In the genomic region with DNA sequence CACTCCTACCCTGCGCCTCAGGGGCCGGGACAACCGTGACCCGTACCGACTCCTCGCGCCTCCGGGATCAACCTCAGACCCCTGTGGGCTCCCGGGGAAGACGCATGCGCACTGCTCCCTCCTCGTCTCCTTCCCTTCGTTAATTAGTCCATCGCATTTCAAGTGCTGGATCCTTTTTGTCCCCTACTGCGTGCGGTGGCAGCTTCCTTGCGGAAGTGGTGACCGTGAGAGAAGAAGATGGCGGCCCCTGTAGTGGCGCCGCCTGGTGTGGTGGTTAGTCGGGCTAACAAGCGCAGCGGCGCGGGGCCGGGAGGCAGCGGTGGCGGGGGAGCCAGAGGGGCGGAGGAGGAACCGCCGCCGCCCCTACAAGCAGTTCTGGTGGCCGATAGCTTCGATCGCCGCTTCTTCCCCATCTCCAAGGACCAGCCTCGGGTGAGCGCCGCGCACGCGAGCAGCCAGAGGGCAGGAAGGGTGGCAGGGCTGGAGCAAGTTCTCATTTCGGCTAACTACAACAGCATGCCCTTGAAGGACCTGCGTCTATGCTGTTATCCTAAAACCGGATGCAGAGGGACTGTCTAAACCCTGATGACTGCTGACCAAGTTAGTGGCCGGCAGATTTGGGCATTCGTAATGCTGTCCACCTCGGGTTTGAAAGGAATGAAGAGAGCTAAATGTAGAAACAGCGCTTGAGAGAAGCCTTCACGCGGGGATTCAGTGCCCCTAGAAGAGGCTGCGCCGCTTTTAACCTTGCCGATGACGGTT, we compare ENCODE assay signal across 1 cellular context.
TF ChIP-seq lines count a peak whose summit lies in the region.

A gene (plus strand): TSS at position 210 of the 762 bp plus-strand sequence. CDS start 28 bp downstream, at position 238.

TF ChIP-seq in HepG2, 621 proteins besides CTCF, POLR2A, EP300 and RAD21 (continued from another document and continues in another):
- TF ChIP-seq ARNT2 (CRISPR knock-in tag; IDR thresholded peaks at IDR 0.05; ENCODE audit: low read depth) (peak; percentile 91), ZSCAN25 (CRISPR knock-in tag; IDR thresholded peaks at IDR 0.05) (no peak), ZMYM2 (CRISPR knock-in tag; IDR thresholded peaks at IDR 0.05) (0 out of 2 replicates have a peak, but pooled peaks have one; percentile 48), EZH2 (conservative IDR thresholded peaks at IDR 0.05; ENCODE audit: low read depth, low read length) (no peak), PPARG (CRISPR knock-in tag; conservative IDR thresholded peaks at IDR 0.05) (no peak), ZNF510 (CRISPR knock-in tag; IDR thresholded peaks at IDR 0.05; ENCODE audit: low read depth) (0 out of 2 replicates have a peak, but pooled peaks have one; percentile 63), ZNF746 (CRISPR knock-in tag; IDR thresholded peaks at IDR 0.05) (no peak), SUZ12 (IDR thresholded peaks at IDR 0.05; ENCODE audit: low read depth, low read length) (no peak), TGIF2 (CRISPR knock-in tag; IDR thresholded peaks at IDR 0.05) (peak; percentile 96), ZNF564 (CRISPR knock-in tag; IDR thresholded peaks at IDR 0.05) (no peak), ZNF235 (CRISPR knock-in tag; IDR thresholded peaks at IDR 0.05; ENCODE audit: borderline replicate concordance) (no peak), ZNF781 (CRISPR knock-in tag; IDR thresholded peaks at IDR 0.05; ENCODE audit: borderline replicate concordance, not compliant biosample characterization) (peak; percentile 74), MXD4 (CRISPR knock-in tag; IDR thresholded peaks at IDR 0.05) (peak; percentile 67), CBFB (CRISPR knock-in tag; IDR thresholded peaks at IDR 0.05) (peak; percentile 94), ZNF232 (CRISPR knock-in tag; IDR thresholded peaks at IDR 0.05; ENCODE audit: borderline replicate concordance) (no peak), ZBTB1 (CRISPR knock-in tag; IDR thresholded peaks at IDR 0.05; ENCODE audit: borderline replicate concordance) (no peak), FLYWCH1 (CRISPR knock-in tag; IDR thresholded peaks at IDR 0.05) (no peak), ZNF496 (CRISPR knock-in tag; IDR thresholded peaks at IDR 0.05; ENCODE audit: insufficient replicate concordance) (no peak), ZNF33A (CRISPR knock-in tag; IDR thresholded peaks at IDR 0.05; ENCODE audit: borderline replicate concordance) (no peak), HMG20B (CRISPR knock-in tag; conservative IDR thresholded peaks at IDR 0.05) (no peak), ZNF207 (IDR thresholded peaks at IDR 0.05; ENCODE audit: borderline replicate concordance) (no peak), ZNF598 (CRISPR knock-in tag; IDR thresholded peaks at IDR 0.05; ENCODE audit: borderline replicate concordance) (no peak), ZNF790 (CRISPR knock-in tag; IDR thresholded peaks at IDR 0.05; ENCODE audit: borderline replicate concordance) (no peak), KMT2A (CRISPR knock-in tag; IDR thresholded peaks at IDR 0.05) (peak; percentile 95), TEAD2 (CRISPR knock-in tag; IDR thresholded peaks at IDR 0.05) (no peak), PAF1 (CRISPR knock-in tag; IDR thresholded peaks at IDR 0.05) (no peak), ATM (IDR thresholded peaks at IDR 0.05; ENCODE audit: borderline replicate concordance) (no peak)
- TF ChIP-seq, protein P1, sequence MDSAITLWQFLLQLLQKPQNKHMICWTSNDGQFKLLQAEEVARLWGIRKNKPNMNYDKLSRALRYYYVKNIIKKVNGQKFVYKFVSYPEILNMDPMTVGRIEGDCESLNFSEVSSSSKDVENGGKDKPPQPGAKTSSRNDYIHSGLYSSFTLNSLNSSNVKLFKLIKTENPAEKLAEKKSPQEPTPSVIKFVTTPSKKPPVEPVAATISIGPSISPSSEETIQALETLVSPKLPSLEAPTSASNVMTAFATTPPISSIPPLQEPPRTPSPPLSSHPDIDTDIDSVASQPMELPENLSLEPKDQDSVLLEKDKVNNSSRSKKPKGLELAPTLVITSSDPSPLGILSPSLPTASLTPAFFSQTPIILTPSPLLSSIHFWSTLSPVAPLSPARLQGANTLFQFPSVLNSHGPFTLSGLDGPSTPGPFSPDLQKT (CRISPR knock-in tag; IDR thresholded peaks at IDR 0.05; ENCODE audit: borderline replicate concordance): no peak
- TF ChIP-seq, protein P2, sequence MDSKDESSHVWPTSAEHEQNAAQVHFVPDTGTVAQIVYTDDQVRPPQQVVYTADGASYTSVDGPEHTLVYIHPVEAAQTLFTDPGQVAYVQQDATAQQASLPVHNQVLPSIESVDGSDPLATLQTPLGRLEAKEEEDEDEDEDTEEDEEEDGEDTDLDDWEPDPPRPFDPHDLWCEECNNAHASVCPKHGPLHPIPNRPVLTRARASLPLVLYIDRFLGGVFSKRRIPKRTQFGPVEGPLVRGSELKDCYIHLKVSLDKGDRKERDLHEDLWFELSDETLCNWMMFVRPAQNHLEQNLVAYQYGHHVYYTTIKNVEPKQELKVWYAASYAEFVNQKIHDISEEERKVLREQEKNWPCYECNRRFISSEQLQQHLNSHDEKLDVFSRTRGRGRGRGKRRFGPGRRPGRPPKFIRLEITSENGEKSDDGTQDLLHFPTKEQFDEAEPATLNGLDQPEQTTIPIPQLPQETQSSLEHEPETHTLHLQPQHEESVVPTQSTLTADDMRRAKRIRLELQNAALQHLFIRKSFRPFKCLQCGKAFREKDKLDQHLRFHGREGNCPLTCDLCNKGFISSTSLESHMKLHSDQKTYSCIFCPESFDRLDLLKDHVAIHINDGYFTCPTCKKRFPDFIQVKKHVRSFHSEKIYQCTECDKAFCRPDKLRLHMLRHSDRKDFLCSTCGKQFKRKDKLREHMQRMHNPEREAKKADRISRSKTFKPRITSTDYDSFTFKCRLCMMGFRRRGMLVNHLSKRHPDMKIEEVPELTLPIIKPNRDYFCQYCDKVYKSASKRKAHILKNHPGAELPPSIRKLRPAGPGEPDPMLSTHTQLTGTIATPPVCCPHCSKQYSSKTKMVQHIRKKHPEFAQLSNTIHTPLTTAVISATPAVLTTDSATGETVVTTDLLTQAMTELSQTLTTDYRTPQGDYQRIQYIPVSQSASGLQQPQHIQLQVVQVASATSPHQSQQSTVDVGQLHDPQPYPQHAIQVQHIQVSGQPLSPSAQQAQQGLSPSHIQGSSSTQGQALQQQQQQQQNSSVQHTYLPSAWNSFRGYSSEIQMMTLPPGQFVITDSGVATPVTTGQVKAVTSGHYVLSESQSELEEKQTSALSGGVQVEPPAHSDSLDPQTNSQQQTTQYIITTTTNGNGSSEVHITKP (CRISPR knock-in tag; IDR thresholded peaks at IDR 0.05; ENCODE audit: low read depth): peak; percentile 93
- TF ChIP-seq, protein P3, sequence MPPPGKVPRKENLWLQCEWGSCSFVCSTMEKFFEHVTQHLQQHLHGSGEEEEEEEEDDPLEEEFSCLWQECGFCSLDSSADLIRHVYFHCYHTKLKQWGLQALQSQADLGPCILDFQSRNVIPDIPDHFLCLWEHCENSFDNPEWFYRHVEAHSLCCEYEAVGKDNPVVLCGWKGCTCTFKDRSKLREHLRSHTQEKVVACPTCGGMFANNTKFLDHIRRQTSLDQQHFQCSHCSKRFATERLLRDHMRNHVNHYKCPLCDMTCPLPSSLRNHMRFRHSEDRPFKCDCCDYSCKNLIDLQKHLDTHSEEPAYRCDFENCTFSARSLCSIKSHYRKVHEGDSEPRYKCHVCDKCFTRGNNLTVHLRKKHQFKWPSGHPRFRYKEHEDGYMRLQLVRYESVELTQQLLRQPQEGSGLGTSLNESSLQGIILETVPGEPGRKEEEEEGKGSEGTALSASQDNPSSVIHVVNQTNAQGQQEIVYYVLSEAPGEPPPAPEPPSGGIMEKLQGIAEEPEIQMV (CRISPR knock-in tag; IDR thresholded peaks at IDR 0.05; ENCODE audit: low read depth): no peak
- TF ChIP-seq, protein P4, sequence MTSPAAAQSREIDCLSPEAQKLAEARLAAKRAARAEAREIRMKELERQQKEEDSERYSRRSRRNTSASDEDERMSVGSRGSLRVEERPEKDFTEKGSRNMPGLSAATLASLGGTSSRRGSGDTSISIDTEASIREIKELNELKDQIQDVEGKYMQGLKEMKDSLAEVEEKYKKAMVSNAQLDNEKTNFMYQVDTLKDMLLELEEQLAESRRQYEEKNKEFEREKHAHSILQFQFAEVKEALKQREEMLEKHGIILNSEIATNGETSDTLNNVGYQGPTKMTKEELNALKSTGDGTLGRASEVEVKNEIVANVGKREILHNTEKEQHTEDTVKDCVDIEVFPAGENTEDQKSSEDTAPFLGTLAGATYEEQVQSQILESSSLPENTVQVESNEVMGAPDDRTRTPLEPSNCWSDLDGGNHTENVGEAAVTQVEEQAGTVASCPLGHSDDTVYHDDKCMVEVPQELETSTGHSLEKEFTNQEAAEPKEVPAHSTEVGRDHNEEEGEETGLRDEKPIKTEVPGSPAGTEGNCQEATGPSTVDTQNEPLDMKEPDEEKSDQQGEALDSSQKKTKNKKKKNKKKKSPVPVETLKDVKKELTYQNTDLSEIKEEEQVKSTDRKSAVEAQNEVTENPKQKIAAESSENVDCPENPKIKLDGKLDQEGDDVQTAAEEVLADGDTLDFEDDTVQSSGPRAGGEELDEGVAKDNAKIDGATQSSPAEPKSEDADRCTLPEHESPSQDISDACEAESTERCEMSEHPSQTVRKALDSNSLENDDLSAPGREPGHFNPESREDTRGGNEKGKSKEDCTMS (CRISPR knock-in tag; conservative IDR thresholded peaks at IDR 0.05): no peak
- TF ChIP-seq, protein P5, sequence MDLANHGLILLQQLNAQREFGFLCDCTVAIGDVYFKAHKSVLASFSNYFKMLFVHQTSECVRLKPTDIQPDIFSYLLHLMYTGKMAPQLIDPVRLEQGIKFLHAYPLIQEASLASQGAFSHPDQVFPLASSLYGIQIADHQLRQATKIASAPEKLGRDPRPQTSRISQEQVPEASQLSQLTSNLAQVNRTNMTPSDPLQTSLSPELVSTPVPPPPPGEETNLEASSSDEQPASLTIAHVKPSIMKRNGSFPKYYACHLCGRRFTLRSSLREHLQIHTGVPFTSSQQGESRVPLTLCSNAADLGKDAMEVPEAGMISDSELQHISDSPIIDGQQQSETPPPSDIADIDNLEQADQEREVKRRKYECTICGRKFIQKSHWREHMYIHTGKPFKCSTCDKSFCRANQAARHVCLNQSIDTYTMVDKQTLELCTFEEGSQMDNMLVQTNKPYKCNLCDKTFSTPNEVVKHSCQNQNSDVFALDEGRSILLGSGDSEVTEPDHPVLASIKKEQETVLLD (CRISPR knock-in tag; IDR thresholded peaks at IDR 0.05; ENCODE audit: low read depth): 0 out of 2 replicates have a peak, but pooled peaks have one; percentile 42
- TF ChIP-seq, protein P6, sequence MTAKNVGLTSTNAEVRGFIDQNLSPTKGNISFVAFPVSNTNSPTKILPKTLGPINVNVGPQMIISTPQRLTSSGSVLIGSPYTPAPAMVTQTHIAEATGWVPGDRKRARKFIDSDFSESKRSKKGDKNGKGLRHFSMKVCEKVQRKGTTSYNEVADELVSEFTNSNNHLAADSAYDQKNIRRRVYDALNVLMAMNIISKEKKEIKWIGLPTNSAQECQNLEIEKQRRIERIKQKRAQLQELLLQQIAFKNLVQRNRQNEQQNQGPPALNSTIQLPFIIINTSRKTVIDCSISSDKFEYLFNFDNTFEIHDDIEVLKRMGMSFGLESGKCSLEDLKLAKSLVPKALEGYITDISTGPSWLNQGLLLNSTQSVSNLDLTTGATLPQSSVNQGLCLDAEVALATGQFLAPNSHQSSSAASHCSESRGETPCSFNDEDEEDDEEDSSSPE (CRISPR knock-in tag; IDR thresholded peaks at IDR 0.05): 0 out of 2 replicates have a peak, but pooled peaks have one; percentile 39
- TF ChIP-seq, protein P7, sequence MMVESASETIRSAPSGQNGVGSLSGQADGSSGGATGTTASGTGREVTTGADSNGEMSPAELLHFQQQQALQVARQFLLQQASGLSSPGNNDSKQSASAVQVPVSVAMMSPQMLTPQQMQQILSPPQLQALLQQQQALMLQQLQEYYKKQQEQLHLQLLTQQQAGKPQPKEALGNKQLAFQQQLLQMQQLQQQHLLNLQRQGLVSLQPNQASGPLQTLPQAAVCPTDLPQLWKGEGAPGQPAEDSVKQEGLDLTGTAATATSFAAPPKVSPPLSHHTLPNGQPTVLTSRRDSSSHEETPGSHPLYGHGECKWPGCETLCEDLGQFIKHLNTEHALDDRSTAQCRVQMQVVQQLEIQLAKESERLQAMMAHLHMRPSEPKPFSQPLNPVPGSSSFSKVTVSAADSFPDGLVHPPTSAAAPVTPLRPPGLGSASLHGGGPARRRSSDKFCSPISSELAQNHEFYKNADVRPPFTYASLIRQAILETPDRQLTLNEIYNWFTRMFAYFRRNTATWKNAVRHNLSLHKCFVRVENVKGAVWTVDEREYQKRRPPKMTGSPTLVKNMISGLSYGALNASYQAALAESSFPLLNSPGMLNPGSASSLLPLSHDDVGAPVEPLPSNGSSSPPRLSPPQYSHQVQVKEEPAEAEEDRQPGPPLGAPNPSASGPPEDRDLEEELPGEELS (CRISPR knock-in tag; IDR thresholded peaks at IDR 0.05): peak; percentile 56
- TF ChIP-seq, protein P8, sequence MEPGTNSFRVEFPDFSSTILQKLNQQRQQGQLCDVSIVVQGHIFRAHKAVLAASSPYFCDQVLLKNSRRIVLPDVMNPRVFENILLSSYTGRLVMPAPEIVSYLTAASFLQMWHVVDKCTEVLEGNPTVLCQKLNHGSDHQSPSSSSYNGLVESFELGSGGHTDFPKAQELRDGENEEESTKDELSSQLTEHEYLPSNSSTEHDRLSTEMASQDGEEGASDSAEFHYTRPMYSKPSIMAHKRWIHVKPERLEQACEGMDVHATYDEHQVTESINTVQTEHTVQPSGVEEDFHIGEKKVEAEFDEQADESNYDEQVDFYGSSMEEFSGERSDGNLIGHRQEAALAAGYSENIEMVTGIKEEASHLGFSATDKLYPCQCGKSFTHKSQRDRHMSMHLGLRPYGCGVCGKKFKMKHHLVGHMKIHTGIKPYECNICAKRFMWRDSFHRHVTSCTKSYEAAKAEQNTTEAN (CRISPR knock-in tag; conservative IDR thresholded peaks at IDR 0.05): peak; percentile 54
- TF ChIP-seq, protein P9, sequence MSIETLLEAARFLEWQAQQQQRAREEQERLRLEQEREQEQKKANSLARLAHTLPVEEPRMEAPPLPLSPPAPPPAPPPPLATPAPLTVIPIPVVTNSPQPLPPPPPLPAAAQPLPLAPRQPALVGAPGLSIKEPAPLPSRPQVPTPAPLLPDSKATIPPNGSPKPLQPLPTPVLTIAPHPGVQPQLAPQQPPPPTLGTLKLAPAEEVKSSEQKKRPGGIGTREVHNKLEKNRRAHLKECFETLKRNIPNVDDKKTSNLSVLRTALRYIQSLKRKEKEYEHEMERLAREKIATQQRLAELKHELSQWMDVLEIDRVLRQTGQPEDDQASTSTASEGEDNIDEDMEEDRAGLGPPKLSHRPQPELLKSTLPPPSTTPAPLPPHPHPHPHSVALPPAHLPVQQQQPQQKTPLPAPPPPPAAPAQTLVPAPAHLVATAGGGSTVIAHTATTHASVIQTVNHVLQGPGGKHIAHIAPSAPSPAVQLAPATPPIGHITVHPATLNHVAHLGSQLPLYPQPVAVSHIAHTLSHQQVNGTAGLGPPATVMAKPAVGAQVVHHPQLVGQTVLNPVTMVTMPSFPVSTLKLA (IDR thresholded peaks at IDR 0.05): peak; percentile 23; the same call in 1 of the 2 replicates
- TF ChIP-seq, protein P10, sequence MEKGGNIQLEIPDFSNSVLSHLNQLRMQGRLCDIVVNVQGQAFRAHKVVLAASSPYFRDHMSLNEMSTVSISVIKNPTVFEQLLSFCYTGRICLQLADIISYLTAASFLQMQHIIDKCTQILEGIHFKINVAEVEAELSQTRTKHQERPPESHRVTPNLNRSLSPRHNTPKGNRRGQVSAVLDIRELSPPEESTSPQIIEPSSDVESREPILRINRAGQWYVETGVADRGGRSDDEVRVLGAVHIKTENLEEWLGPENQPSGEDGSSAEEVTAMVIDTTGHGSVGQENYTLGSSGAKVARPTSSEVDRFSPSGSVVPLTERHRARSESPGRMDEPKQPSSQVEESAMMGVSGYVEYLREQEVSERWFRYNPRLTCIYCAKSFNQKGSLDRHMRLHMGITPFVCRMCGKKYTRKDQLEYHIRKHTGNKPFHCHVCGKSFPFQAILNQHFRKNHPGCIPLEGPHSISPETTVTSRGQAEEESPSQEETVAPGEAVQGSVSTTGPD (CRISPR knock-in tag; IDR thresholded peaks at IDR 0.05): no peak
- TF ChIP-seq, protein P11, sequence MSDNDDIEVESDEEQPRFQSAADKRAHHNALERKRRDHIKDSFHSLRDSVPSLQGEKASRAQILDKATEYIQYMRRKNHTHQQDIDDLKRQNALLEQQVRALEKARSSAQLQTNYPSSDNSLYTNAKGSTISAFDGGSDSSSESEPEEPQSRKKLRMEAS (IDR thresholded peaks at IDR 0.05): peak; percentile 87
